Comparison of ENCODE assay signal across 1 cellular context in the genomic region with DNA sequence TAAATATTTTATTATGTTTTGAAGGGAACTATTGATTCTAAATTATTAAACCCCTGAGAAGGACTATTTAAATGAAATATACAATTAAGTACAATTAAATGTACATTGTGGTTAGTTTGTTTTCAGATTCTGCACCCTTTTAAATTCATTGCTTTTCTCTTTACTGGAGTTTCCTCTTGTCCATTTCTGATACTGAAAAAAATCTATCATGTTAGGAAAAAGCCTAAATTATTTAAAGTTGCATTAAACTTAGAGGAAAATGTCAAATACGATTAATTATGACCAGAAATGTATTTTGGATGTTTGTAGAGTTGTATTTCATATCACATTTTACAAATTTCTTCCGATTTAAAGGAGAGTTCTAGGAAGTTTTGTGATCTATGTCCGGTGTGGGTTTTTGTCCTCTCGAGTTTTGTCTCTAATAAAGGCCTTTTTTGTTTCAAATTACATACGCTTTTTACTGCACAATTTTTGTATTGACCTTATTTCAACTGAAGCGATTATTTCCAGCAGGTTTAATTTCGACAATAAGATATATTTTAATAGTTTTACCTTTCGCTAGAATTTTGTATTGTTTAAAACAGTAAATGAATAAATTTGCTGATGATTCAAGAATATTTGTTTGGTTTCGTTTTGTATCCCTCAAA.
TF ChIP-seq lines count a peak whose summit lies in the region.

No MANE protein-coding gene starts in this region.

TF ChIP-seq in K562, 482 proteins besides CTCF, POLR2A, EP300 and RAD21:
- TF ChIP-seq CREBBP (IDR thresholded peaks at IDR 0.05; ENCODE audit: low read depth, low read length) (no peak), ZNF316 (IDR thresholded peaks at IDR 0.05) (peak; percentile 43), SAP30 (IDR thresholded peaks at IDR 0.05; ENCODE audit: borderline replicate concordance, insufficient read depth, low read depth, low read length, poor library complexity, severe bottlenecking) (no peak), PHF20 (IDR thresholded peaks at IDR 0.05; ENCODE audit: partially characterized antibody) (no peak), POLR2H (tag; IDR thresholded peaks at IDR 0.05; ENCODE audit: low read depth) (0 out of 2 replicates have a peak, but pooled peaks have one; percentile 37), MCM7 (IDR thresholded peaks at IDR 0.05) (no peak), ZFP36 (IDR thresholded peaks at IDR 0.05; ENCODE audit: low read depth, low read length, partially characterized antibody) (no peak)
- TF ChIP-seq, protein P1, sequence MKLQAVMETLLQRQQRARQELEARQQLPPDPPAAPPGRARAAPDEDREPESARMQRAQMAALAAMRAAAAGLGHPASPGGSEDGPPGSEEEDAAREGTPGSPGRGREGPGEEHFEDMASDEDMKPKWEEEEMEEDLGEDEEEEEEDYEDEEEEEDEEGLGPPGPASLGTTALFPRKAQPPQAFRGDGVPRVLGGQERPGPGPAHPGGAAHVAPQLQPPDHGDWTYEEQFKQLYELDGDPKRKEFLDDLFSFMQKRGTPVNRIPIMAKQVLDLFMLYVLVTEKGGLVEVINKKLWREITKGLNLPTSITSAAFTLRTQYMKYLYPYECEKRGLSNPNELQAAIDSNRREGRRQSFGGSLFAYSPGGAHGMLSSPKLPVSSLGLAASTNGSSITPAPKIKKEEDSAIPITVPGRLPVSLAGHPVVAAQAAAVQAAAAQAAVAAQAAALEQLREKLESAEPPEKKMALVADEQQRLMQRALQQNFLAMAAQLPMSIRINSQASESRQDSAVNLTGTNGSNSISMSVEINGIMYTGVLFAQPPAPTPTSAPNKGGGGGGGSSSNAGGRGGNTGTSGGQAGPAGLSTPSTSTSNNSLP (IDR thresholded peaks at IDR 0.05; ENCODE audit: borderline replicate concordance, low read depth, low read length): no peak
- TF ChIP-seq, protein P2, sequence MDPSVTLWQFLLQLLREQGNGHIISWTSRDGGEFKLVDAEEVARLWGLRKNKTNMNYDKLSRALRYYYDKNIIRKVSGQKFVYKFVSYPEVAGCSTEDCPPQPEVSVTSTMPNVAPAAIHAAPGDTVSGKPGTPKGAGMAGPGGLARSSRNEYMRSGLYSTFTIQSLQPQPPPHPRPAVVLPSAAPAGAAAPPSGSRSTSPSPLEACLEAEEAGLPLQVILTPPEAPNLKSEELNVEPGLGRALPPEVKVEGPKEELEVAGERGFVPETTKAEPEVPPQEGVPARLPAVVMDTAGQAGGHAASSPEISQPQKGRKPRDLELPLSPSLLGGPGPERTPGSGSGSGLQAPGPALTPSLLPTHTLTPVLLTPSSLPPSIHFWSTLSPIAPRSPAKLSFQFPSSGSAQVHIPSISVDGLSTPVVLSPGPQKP (CRISPR knock-in tag; IDR thresholded peaks at IDR 0.05): no peak
